8 cellular contexts compared by ENCODE assay signal in genomic region chr12:79886917-79887519, GRCh38. TPM values are rescaled to one million over a fixed set of nuclear protein-coding genes. Genes with fewer than 3 reads are reported as not detected.
DNase-seq lines count a peak whose midpoint lies in the region; ATAC-seq and TF ChIP-seq lines count a peak whose summit lies in the region.

No MANE protein-coding gene starts in this region.

- H3K36me3 ChIP-seq in upper lobe of left lung = no peaks in the 10 kb centered on the region

- TF ChIP-seq POLR2A in upper lobe of left lung (IDR thresholded peaks at IDR 0.05) = no peak

- no peaks in the 10 kb centered on the region for H3K27me3 ChIP-seq in upper lobe of left lung

- H3K27me3 Mint-ChIP-seq in activated T-cell treated with anti-CD3 and anti-CD28 coated beads, Interleukin-2, amount 50 U/mL, for 4 hours (ENCODE audit: low read depth) = no peaks in the 10 kb centered on the region
- no peaks in the 10 kb centered on the region for H3K27me3 Mint-ChIP-seq in activated T-cell treated with anti-CD3 and anti-CD28 coated beads, Interleukin-2, amount 50 U/mL, for 24 hours
- peaks cover 0 to 4% (median 0%) of the 10 kb centered on the region in 3 donors for H3K27me3 Mint-ChIP-seq in immature natural killer cell (ENCODE audit: low read depth in 3 of 3)

- 63 to 75% methylated on average over 3 of the region's 3 CpGs for WGBS in upper lobe of left lung, 2 donors

- H3K4me1 ChIP-seq in upper lobe of left lung = peaks cover 35 to 62% (median 45%) of the 10 kb centered on the region in 4 donors

- H3K27ac Mint-ChIP-seq in activated T-cell treated with anti-CD3 and anti-CD28 coated beads, Interleukin-2, amount 50 U/mL, for 24 hours = no peak overlapping the region
- H3K27ac Mint-ChIP-seq in immature natural killer cell = peak overlapping the region in 3 of 6 donors; percentile 9 to 30 (median 27)

- no peak overlapping the region for H3K4me3 Mint-ChIP-seq in activated T-cell treated with anti-CD3 and anti-CD28 coated beads, Interleukin-2, amount 50 U/mL, for 4 hours
- H3K4me3 Mint-ChIP-seq in activated T-cell treated with anti-CD3 and anti-CD28 coated beads, Interleukin-2, amount 50 U/mL, for 24 hours = no peak overlapping the region
- H3K4me3 Mint-ChIP-seq in immature natural killer cell = no peak overlapping the region

- peak; percentile 19 to 51 (median 40) for TF ChIP-seq CTCF in upper lobe of left lung (IDR thresholded peaks at IDR 0.05)

- no peaks in the 10 kb centered on the region for H3K9me3 ChIP-seq in upper lobe of left lung

- no peak for DNase-seq in activated T-cell treated with anti-CD3 and anti-CD28 coated beads, Interleukin-2, amount 50 U/mL, for 4 hours
- DNase-seq in activated T-cell treated with anti-CD3 and anti-CD28 coated beads, Interleukin-2, amount 50 U/mL, for 24 hours = no peak
- peak; percentile 29 to 63 for DNase-seq in NCI-H2081 (lab: John Stamatoyannopoulos, UW)
- peak; percentile 67 for DNase-seq in amniotic epithelial cell (ENCODE audit: low read depth)
- peak; percentile 35 to 51 (median 40) for DNase-seq in immature natural killer cell
- DNase-seq in upper lobe of left lung = no peak
- no peak for DNase-seq in stimulated activated CD4-positive, alpha-beta T cell treated with anti-CD3 and anti-CD28 coated beads, Interleukin-12 subunit alpha, Interleukin-12 subunit beta, amount 100 ng/mL, for 4 hours

- no peaks in the 10 kb centered on the region for H3K9me3 Mint-ChIP-seq in activated T-cell treated with anti-CD3 and anti-CD28 coated beads, Interleukin-2, amount 50 U/mL, for 4 hours
- peaks cover 5% of the 10 kb centered on the region for H3K9me3 Mint-ChIP-seq in activated T-cell treated with anti-CD3 and anti-CD28 coated beads, Interleukin-2, amount 50 U/mL, for 24 hours
- no peaks in the 10 kb centered on the region for H3K9me3 Mint-ChIP-seq in immature natural killer cell

- H3K4me3 ChIP-seq in upper lobe of left lung = no peak overlapping the region

- no peak for TF ChIP-seq EP300 in upper lobe of left lung (IDR thresholded peaks at IDR 0.05)

- peaks cover 11% of the 10 kb centered on the region for H3K36me3 Mint-ChIP-seq in activated T-cell treated with anti-CD3 and anti-CD28 coated beads, Interleukin-2, amount 50 U/mL, for 4 hours (ENCODE audit: insufficient read depth)
- peaks cover 8% of the 10 kb centered on the region for H3K36me3 Mint-ChIP-seq in activated T-cell treated with anti-CD3 and anti-CD28 coated beads, Interleukin-2, amount 50 U/mL, for 24 hours (ENCODE audit: low read depth)
- peaks cover 0 to 2% (median 0%) of the 10 kb centered on the region in 3 donors for H3K36me3 Mint-ChIP-seq in immature natural killer cell

- peaks cover 73% of the 10 kb centered on the region for H3K4me1 Mint-ChIP-seq in activated T-cell treated with anti-CD3 and anti-CD28 coated beads, Interleukin-2, amount 50 U/mL, for 4 hours (ENCODE audit: low read depth)
- peaks cover 83% of the 10 kb centered on the region for H3K4me1 Mint-ChIP-seq in activated T-cell treated with anti-CD3 and anti-CD28 coated beads, Interleukin-2, amount 50 U/mL, for 24 hours (ENCODE audit: low read depth)
- H3K4me1 Mint-ChIP-seq in immature natural killer cell = peaks cover 76 to 92% of the 10 kb centered on the region in 2 donors

- ATAC-seq in activated T-cell treated with anti-CD3 and anti-CD28 coated beads, Interleukin-2, amount 50 U/mL, for 4 hours = peak; percentile 66 to 67
- ATAC-seq in HG02571 (IDR thresholded peaks at IDR 0.05; ENCODE audit: unreplicated experiment) = peak; percentile 74
- ATAC-seq in upper lobe of left lung (ENCODE audit: low FRiP score in 2 of 2) = peak in 1 of 2 donors; percentile 80

- H3K27ac ChIP-seq in upper lobe of left lung = no peak overlapping the region

RNA-seq across cellular contexts. Expression of gene PPP1R12A, which starts 47.9 kb away (rescaled TPM):
- 10 to 100 TPM; 51.0 to 62.5 (median 56.8) TPM for total RNA-seq in activated T-cell treated with anti-CD3 and anti-CD28 coated beads, Interleukin-2, amount 50 U/mL, for 4 hours
- 100 to 1,000 TPM in 2 of 3 donors, 10 to 100 TPM in 1; 81.1 to 158 (median 103) TPM for polyA plus RNA-seq in immature natural killer cell
- 100 to 1,000 TPM in 3 of 6 donors, 10 to 100 TPM in 3; 50.7 to 234 (median 90.4) TPM for total RNA-seq in upper lobe of left lung

Comparison
In these comparisons a context has a peak if more than half of its experiments do, and no peak if none do; other contexts are left out.
1. DNase-seq: peak in NCI-H2081 (2 of 2), amniotic epithelial cell (single experiment) and immature natural killer cell (3 of 3); none in activated T-cell treated with anti-CD3 and anti-CD28 coated beads, Interleukin-2, amount 50 U/mL, for 4 hours (single experiment), activated T-cell treated with anti-CD3 and anti-CD28 coated beads, Interleukin-2, amount 50 U/mL, for 24 hours (single experiment), upper lobe of left lung (0 of 2) and stimulated activated CD4-positive, alpha-beta T cell treated with anti-CD3 and anti-CD28 coated beads, Interleukin-12 subunit alpha, Interleukin-12 subunit beta, amount 100 ng/mL, for 4 hours (single experiment).